17 cellular contexts compared by ENCODE assay signal in the genomic region with DNA sequence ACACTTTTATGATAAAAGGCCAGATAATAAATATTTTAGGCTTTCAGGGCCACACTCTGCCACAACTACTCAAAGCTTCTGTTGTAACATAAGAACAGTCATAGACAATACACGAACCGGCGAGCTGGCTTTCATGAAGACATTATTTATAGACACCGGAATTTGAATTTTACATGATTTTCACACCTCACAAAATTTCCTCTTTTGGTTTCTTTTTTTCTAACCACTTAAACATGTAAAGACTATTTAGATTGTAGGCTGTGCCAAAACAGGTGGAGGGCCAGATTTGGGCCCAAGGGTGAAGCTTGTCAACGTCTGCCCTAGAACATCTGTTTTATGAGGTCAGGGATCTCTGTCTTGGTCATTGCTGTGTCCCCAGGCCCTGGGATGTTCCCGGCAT. TPM values are rescaled to one million over a fixed set of nuclear protein-coding genes. Genes with fewer than 3 reads are reported as not detected.
DNase-seq lines count a peak whose midpoint lies in the region; ATAC-seq and FAIRE-seq lines count a peak whose summit lies in the region.
"Had no signal": no experiment of that assay in that cellular context is flagged by ENCODE, and none has a peak within 500 bp of the region (broad histone marks: within the 10 kb centered on the region; RNA-seq: fewer than 3 reads in every experiment).

No MANE protein-coding gene starts in this region.

- H3K27ac Mint-ChIP-seq in T-cell, result peak overlapping the region; percentile 53 to 72
- peak overlapping the region; percentile 85 for H3K27ac Mint-ChIP-seq in stimulated activated effector memory CD8-positive, alpha-beta T cell treated with anti-CD3 and anti-CD28 coated beads, Interleukin-12 subunit alpha, Interleukin-12 subunit beta, amount 100 ng/mL, for 72 hours

- H3K4me3 Mint-ChIP-seq in T-cell, result peak overlapping the region in 1 of 3 donors; percentile 20
- peak overlapping the region; percentile 3 for H3K4me3 Mint-ChIP-seq in stimulated activated effector memory CD8-positive, alpha-beta T cell treated with anti-CD3 and anti-CD28 coated beads, Interleukin-12 subunit alpha, Interleukin-12 subunit beta, amount 100 ng/mL, for 72 hours

- ATAC-seq in GM21529 (IDR thresholded peaks at IDR 0.05; ENCODE audit: unreplicated experiment) (peak; percentile 44), T-cell (replicated peaks in 1 of 4) (peak in 1 of 4 experiments; percentile 19), GM18519 (IDR thresholded peaks at IDR 0.05; ENCODE audit: low FRiP score, unreplicated experiment) (no peak)
- no peak for ATAC-seq in stimulated activated effector memory CD8-positive, alpha-beta T cell treated with anti-CD3 and anti-CD28 coated beads, Interleukin-12 subunit alpha, Interleukin-12 subunit beta, amount 100 ng/mL, for 72 hours
- ATAC-seq: HCT116, left cardiac atrium, right lobe of liver had no signal

- no peaks in the 10 kb centered on the region for H3K9me3 Mint-ChIP-seq in T-cell
- no peaks in the 10 kb centered on the region for H3K9me3 Mint-ChIP-seq in stimulated activated effector memory CD8-positive, alpha-beta T cell treated with anti-CD3 and anti-CD28 coated beads, Interleukin-12 subunit alpha, Interleukin-12 subunit beta, amount 100 ng/mL, for 72 hours

- no peaks in the 10 kb centered on the region for H3K36me3 Mint-ChIP-seq in T-cell
- no peaks in the 10 kb centered on the region for H3K36me3 Mint-ChIP-seq in stimulated activated effector memory CD8-positive, alpha-beta T cell treated with anti-CD3 and anti-CD28 coated beads, Interleukin-12 subunit alpha, Interleukin-12 subunit beta, amount 100 ng/mL, for 72 hours

- peak; percentile 37 for DNase-seq in GM18507 (ENCODE audit: extremely low spot score, insufficient read length, low read depth)
- no peak for DNase-seq in T-cell
- DNase-seq in stimulated activated effector memory CD8-positive, alpha-beta T cell treated with anti-CD3 and anti-CD28 coated beads, Interleukin-12 subunit alpha, Interleukin-12 subunit beta, amount 100 ng/mL, for 72 hours (ENCODE audit: low spot score in 2 of 2), result no peak
- DNase-seq in stimulated activated CD4-positive, alpha-beta T cell treated with anti-CD3 and anti-CD28 coated beads, Interleukin-1b, Interleukin-23, amount 100 ng/mL, for 48 hours, result no peak
- DNase-seq in amygdala (lab: John Stamatoyannopoulos, UW), result no peak
- DNase-seq: activated CD4-positive, alpha-beta T cell treated with anti-CD3 and anti-CD28 coated beads, Interleukin-2, amount 50 U/mL, for 1 hour; activated effector memory CD4-positive, alpha-beta T cell treated with Interleukin-2 at 50 U/mL for 16 hours; left cardiac atrium; NCI-H1105 treated with DMSO at 0.1 percent for 48 hours; NCI-H510A; right lobe of liver; stomach had no signal

- FAIRE-seq in GM18507 (lab: Jason Lieb, UNC), result peak; percentile 81

- H3K27me3 Mint-ChIP-seq in T-cell, result peaks cover 0 to 7% of the 10 kb centered on the region in 2 donors

- POLR2A ChIA-PET in T-cell (lab: Charles Lee), result no interaction called here

- H3K4me1 Mint-ChIP-seq in T-cell, result peaks cover 7 to 20% (median 12%) of the 10 kb centered on the region in 3 donors
- peaks cover 18% of the 10 kb centered on the region for H3K4me1 Mint-ChIP-seq in stimulated activated effector memory CD8-positive, alpha-beta T cell treated with anti-CD3 and anti-CD28 coated beads, Interleukin-12 subunit alpha, Interleukin-12 subunit beta, amount 100 ng/mL, for 72 hours

- CTCF ChIA-PET in T-cell (lab: Charles Lee), result interaction anchor here (0.6 to 1.4 kb wide), 2 partner anchors 19 to 188 kb away, joined by 3 to 4 read pairs; no protein-coding TSS in a partner anchor

RNA-seq across cellular contexts. Expression of gene FXYD3, which starts 29.7 kb away (rescaled TPM):
- total RNA-seq in T-cell, result 1 to 10 TPM in 1 of 5 donors, under 1 TPM in 1, not detected in 3; 0.79 to 1.1 TPM
- total RNA-seq: T-helper 2 cell treated with Interferon-gamma antibody and Interleukin-4, amounts not matched to agents 100 ng/mL and 5 ng/mL, for 36 hours had no signal

RNA-seq across cellular contexts. Expression of gene HPN, which starts 44.4 kb away (rescaled TPM):
- under 1 TPM in 3 of 5 donors, not detected in 2; 0.41 to 0.51 (median 0.46) TPM for total RNA-seq in T-cell
- total RNA-seq: myocyte; T-helper 2 cell treated with Interferon-gamma antibody and Interleukin-4, amounts not matched to agents 100 ng/mL and 5 ng/mL, for 36 hours had no signal

RNA-seq across cellular contexts. Expression of gene LGI4, which starts 48.9 kb away (rescaled TPM):
- total RNA-seq in T-cell, result 1 to 10 TPM in 1 of 5 donors, under 1 TPM in 4; 0.15 to 1.1 (median 0.89) TPM

RNA-seq across cellular contexts. Expression of gene FXYD1, which starts 52.7 kb away (rescaled TPM):
- total RNA-seq in T-cell, result 1 to 10 TPM in 4 of 5 donors, under 1 TPM in 1; 0.70 to 7.7 (median 4.8) TPM

RNA-seq across cellular contexts. Expression of gene SCN1B, which starts 55.7 kb away (rescaled TPM):
- total RNA-seq in T-cell, result 1 to 10 TPM; 1.1 to 4.3 (median 3.7) TPM
